26 cellular contexts compared by ENCODE assay signal in the genomic region with DNA sequence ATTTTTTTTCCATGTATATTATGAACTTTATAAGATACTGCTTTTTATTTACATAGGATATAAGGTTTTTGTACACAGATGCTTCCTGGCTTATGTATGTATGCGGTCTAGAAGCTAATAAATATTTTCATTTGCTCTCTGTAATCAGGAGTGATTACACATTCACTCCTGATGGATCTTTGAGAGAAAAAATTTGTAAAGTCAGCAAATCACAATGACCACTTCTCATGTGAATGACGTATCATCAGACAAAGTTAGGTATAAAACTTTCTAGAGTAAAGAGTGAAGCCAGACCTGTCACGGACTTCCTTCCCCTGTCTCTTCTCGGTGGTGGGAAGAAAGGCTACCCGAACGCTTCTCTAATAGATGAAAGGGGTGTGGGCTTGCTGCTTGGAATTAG.
"Had no signal": no experiment of that assay in that cellular context is flagged by ENCODE, and none has a peak within 500 bp of the region (broad histone marks: within the 10 kb centered on the region; RNA-seq: fewer than 3 reads in every experiment).

No MANE protein-coding gene starts in this region.

- H3K27ac ChIP-seq: stomach, suprapubic skin, testis, thoracic aorta, thyroid gland, tibial artery, tibial nerve, transverse colon, upper lobe of right lung, uterus, vagina had no signal

- H3K36me3 ChIP-seq: uterus, vagina had no signal

- H3K4me3 ChIP-seq: stomach, suprapubic skin, testis, thoracic aorta, thyroid gland, tibial artery, tibial nerve, transverse colon, upper lobe of right lung, uterus, vagina had no signal

- ATAC-seq: stimulated activated effector memory CD8-positive, alpha-beta T cell treated with anti-CD3 and anti-CD28 coated beads, Interleukin-12 subunit alpha, Interleukin-12 subunit beta, amount 100 ng/mL, for 72 hours; stimulated activated memory B cell treated with anti-CD40 and anti-IgM and Interleukin-4, amounts not matched to agents 10 μg/mL and 1 μg/mL and 100 μg/mL, for 72 hours; stimulated activated naive B cell treated with anti-CD40 and anti-IgM and Interleukin-4, amounts not matched to agents 10 μg/mL and 1 μg/mL and 100 μg/mL, for 72 hours; stimulated activated naive CD8-positive, alpha-beta T cell treated with anti-CD3 and anti-CD28 coated beads, Interleukin-15, amount 100 ng/mL, for 72 hours; stimulated activated naive CD8-positive, alpha-beta T cell treated with anti-CD3 and anti-CD28 coated beads, Interleukin-15, Interleukin-2, amounts not matched to agents 100 U/mL and 50 U/mL, for 24 hours; upper lobe of right lung had no signal

- FAIRE-seq: urothelium cell line had no signal

- DNase-seq: stimulated activated CD4-positive, alpha-beta T cell treated with anti-CD3 and anti-CD28 coated beads, Interleukin-2, amount 100 ng/mL, for 48 hours; stimulated activated CD4-positive, alpha-beta T cell treated with anti-CD3 and anti-CD28 coated beads, Interleukin-4, amount 100 ng/mL, for 1 hour; stimulated activated CD4-positive, alpha-beta T cell treated with anti-CD3 and anti-CD28 coated beads, Interleukin-4, amount 100 ng/mL, for 24 hours; stimulated activated CD4-positive, alpha-beta T cell treated with anti-CD3 and anti-CD28 coated beads, Interleukin-4, amount 100 ng/mL, for 4 hours; stimulated activated CD8-positive, alpha-beta memory T cell treated with anti-CD3 and anti-CD28 coated beads, Interleukin-4, amount 100 ng/mL, for 48 hours; stimulated activated naive B cell treated with anti-CD40 and anti-IgM and Interleukin-4, amounts not matched to agents 10 μg/mL and 1 μg/mL and 100 μg/mL, for 72 hours; stimulated activated naive CD4-positive, alpha-beta T cell; stimulated activated naive CD4-positive, alpha-beta T cell treated with Interleukin-2 at 50 U/mL for 16 hours; stimulated activated naive CD8-positive, alpha-beta T cell treated with anti-CD3 and anti-CD28 coated beads, Interleukin-15, amount 100 ng/mL, for 72 hours; stimulated activated naive CD8-positive, alpha-beta T cell treated with anti-CD3 and anti-CD28 coated beads, Interleukin-15, Interleukin-2, amounts not matched to agents 100 U/mL and 50 U/mL, for 24 hours; stomach; substantia nigra; testis; thyroid gland; tibial artery; transverse colon; trophoblast cell; upper lobe of right lung; uterus had no signal

- H3K9me3 ChIP-seq: stomach, suprapubic skin, testis, thoracic aorta, thyroid gland, tibial artery, tibial nerve, transverse colon, upper lobe of right lung, uterus, vagina had no signal

- H3K27me3 ChIP-seq: stomach, suprapubic skin, testis, thyroid gland, tibial artery, tibial nerve, transverse colon, upper lobe of right lung, uterus, vagina had no signal

- H3K4me1 ChIP-seq: stomach, suprapubic skin, testis, thyroid gland, tibial artery, tibial nerve, transverse colon, upper lobe of right lung, uterus, vagina had no signal
